ENCODE assay signal across 22 cellular contexts in genomic region chr22:27273386-27273785, GRCh38.
"Had no signal": no experiment of that assay in that cellular context is flagged by ENCODE, and none has a peak within 500 bp of the region (broad histone marks: within the 10 kb centered on the region; RNA-seq: fewer than 3 reads in every experiment).

No MANE protein-coding gene starts in this region.

- H3K9me3 Mint-ChIP-seq: activated CD4-positive, alpha-beta memory T cell treated with anti-CD3 and anti-CD28 coated beads, Interleukin-2, amount 10 ng/mL, durations not matched to agents 7 days and 5 days; activated CD4-positive, alpha-beta T cell treated with anti-CD3 and anti-CD28 coated beads, Interleukin-2, amount 10 ng/mL, durations not matched to agents 24 days and 14 days; activated naive CD4-positive, alpha-beta T cell treated with anti-CD3 and anti-CD28 coated beads, Interleukin-2, amount 10 ng/mL, durations not matched to agents 7 days and 5 days; activated T-cell treated with anti-CD3 and anti-CD28 coated beads, Interleukin-2, amount 50 U/mL, for 72 hours; dendritic cell treated with granulocyte-macrophage colony-stimulating factor and Interleukin-4, amounts not matched to agents 40 ng/mL and 50 ng/mL, for 4 days; stimulated activated naive CD8-positive, alpha-beta T cell treated with anti-CD3 and anti-CD28 coated beads, Interleukin-15, Interleukin-2, amounts not matched to agents 100 ng/mL and 50 ng/mL, for 24 hours; T-cell; T-helper 2 cell treated with Interferon-gamma antibody and Interleukin-4, amounts not matched to agents 5 μg/mL and 100 μg/mL, for 36 hours had no signal

- H3K9me3 ChIP-seq: psoas muscle had no signal

- H3K27ac Mint-ChIP-seq: activated CD4-positive, alpha-beta memory T cell treated with anti-CD3 and anti-CD28 coated beads, Interleukin-2, amount 10 ng/mL, durations not matched to agents 7 days and 5 days; activated CD4-positive, alpha-beta T cell treated with anti-CD3 and anti-CD28 coated beads, Interleukin-2, amount 10 ng/mL, durations not matched to agents 24 days and 14 days; activated naive CD4-positive, alpha-beta T cell treated with anti-CD3 and anti-CD28 coated beads, Interleukin-2, amount 10 ng/mL, durations not matched to agents 7 days and 5 days; activated T-cell treated with anti-CD3 and anti-CD28 coated beads, Interleukin-2, amount 50 U/mL, for 72 hours; dendritic cell treated with granulocyte-macrophage colony-stimulating factor and Interleukin-4, amounts not matched to agents 40 ng/mL and 50 ng/mL, for 4 days; naive thymus-derived CD8-positive, alpha-beta T cell; stimulated activated naive CD8-positive, alpha-beta T cell treated with anti-CD3 and anti-CD28 coated beads, Interleukin-15, Interleukin-2, amounts not matched to agents 100 ng/mL and 50 ng/mL, for 24 hours; T-cell; T-helper 2 cell treated with Interferon-gamma antibody and Interleukin-4, amounts not matched to agents 5 μg/mL and 100 μg/mL, for 36 hours had no signal

- H3K4me3 ChIP-seq: left lung, lung, psoas muscle, tibial artery had no signal

- H3K36me3 ChIP-seq: left lung, tibial artery had no signal

- ATAC-seq: activated CD4-positive, CD25-positive, alpha-beta regulatory T cell treated with anti-CD3 and anti-CD28 coated beads, Interleukin-2, amount 50 U/mL, for 24 hours; activated T-cell treated with anti-CD3 and anti-CD28 coated beads, Interleukin-2, amount 50 U/mL, for 72 hours; left lung; naive thymus-derived CD8-positive, alpha-beta T cell; psoas muscle; right cardiac atrium; T-cell had no signal

- H3K27me3 Mint-ChIP-seq: activated naive CD4-positive, alpha-beta T cell treated with anti-CD3 and anti-CD28 coated beads, Interleukin-2, amount 10 ng/mL, durations not matched to agents 7 days and 5 days had no signal

- H3K4me1 Mint-ChIP-seq: activated CD4-positive, alpha-beta memory T cell treated with anti-CD3 and anti-CD28 coated beads, Interleukin-2, amount 10 ng/mL, durations not matched to agents 7 days and 5 days; activated CD4-positive, alpha-beta T cell treated with anti-CD3 and anti-CD28 coated beads, Interleukin-2, amount 10 ng/mL, durations not matched to agents 24 days and 14 days; activated naive CD4-positive, alpha-beta T cell treated with anti-CD3 and anti-CD28 coated beads, Interleukin-2, amount 10 ng/mL, durations not matched to agents 7 days and 5 days; T-cell had no signal

- H3K4me1 ChIP-seq: left lung, psoas muscle had no signal

- DNase-seq: activated CD4-positive, alpha-beta memory T cell treated with anti-CD3 and anti-CD28 coated beads, Interleukin-2, amount 10 ng/mL, durations not matched to agents 7 days and 5 days; activated CD4-positive, alpha-beta T cell treated with anti-CD3 and anti-CD28 coated beads, Interleukin-2, amount 10 ng/mL, durations not matched to agents 24 days and 14 days; activated effector memory CD4-positive, alpha-beta T cell treated with Interleukin-2 at 50 U/mL for 16 hours; activated naive CD4-positive, alpha-beta T cell treated with anti-CD3 and anti-CD28 coated beads, Interleukin-2, amount 10 ng/mL, durations not matched to agents 7 days and 5 days; activated T-cell treated with anti-CD3 and anti-CD28 coated beads, Interleukin-2, amount 50 U/mL, for 72 hours; effector CD8-positive, alpha-beta T cell; foreskin melanocyte; kidney glomerular epithelial cell; left lung; naive thymus-derived CD8-positive, alpha-beta T cell; psoas muscle; right cardiac atrium; stimulated activated CD4-positive, alpha-beta T cell treated with anti-CD3 and anti-CD28 coated beads, Interleukin-12 subunit alpha, Interleukin-12 subunit beta, amount 100 ng/mL, for 4 hours; stimulated activated CD4-positive, alpha-beta T cell treated with anti-CD3 and anti-CD28 coated beads, Interleukin-4, amount 100 ng/mL, for 4 hours; T-cell; tibial artery had no signal

- H3K4me3 Mint-ChIP-seq: activated CD4-positive, alpha-beta memory T cell treated with anti-CD3 and anti-CD28 coated beads, Interleukin-2, amount 10 ng/mL, durations not matched to agents 7 days and 5 days; activated CD4-positive, alpha-beta T cell treated with anti-CD3 and anti-CD28 coated beads, Interleukin-2, amount 10 ng/mL, durations not matched to agents 24 days and 14 days; activated naive CD4-positive, alpha-beta T cell treated with anti-CD3 and anti-CD28 coated beads, Interleukin-2, amount 10 ng/mL, durations not matched to agents 7 days and 5 days; activated T-cell treated with anti-CD3 and anti-CD28 coated beads, Interleukin-2, amount 50 U/mL, for 72 hours; dendritic cell treated with granulocyte-macrophage colony-stimulating factor and Interleukin-4, amounts not matched to agents 40 ng/mL and 50 ng/mL, for 4 days; naive thymus-derived CD8-positive, alpha-beta T cell; stimulated activated naive CD8-positive, alpha-beta T cell treated with anti-CD3 and anti-CD28 coated beads, Interleukin-15, Interleukin-2, amounts not matched to agents 100 ng/mL and 50 ng/mL, for 24 hours; T-cell; T-helper 2 cell treated with Interferon-gamma antibody and Interleukin-4, amounts not matched to agents 5 μg/mL and 100 μg/mL, for 36 hours had no signal

- H3K36me3 Mint-ChIP-seq: activated naive CD4-positive, alpha-beta T cell treated with anti-CD3 and anti-CD28 coated beads, Interleukin-2, amount 10 ng/mL, durations not matched to agents 7 days and 5 days; T-cell had no signal

- H3K27ac ChIP-seq: left lung, psoas muscle, tibial artery, VCaP had no signal
